10 cellular contexts compared by ENCODE assay signal in genomic region chr1:40049745-40050144, GRCh38. TPM values are rescaled to one million over a fixed set of nuclear protein-coding genes. Genes with fewer than 3 reads are reported as not detected.
DNase-seq lines count a peak whose midpoint lies in the region; ATAC-seq and TF ChIP-seq lines count a peak whose summit lies in the region.
"Had no signal": no experiment of that assay in that cellular context is flagged by ENCODE, and none has a peak within 500 bp of the region (broad histone marks: within the 10 kb centered on the region; RNA-seq: fewer than 3 reads in every experiment).

No MANE protein-coding gene starts in this region.

- H3K27ac Mint-ChIP-seq in CD8-positive, alpha-beta T cell, result peak overlapping the region; percentile 92

- CTCF ChIA-PET in CD8-positive, alpha-beta T cell (lab: Charles Lee), result interaction anchor here (1.0 to 4.5 kb wide), 4 partner anchors 9 to 28 kb away, joined by 3 to 20 read pairs (median 6); no protein-coding TSS in a partner anchor

- no peak for TF ChIP-seq CTCF in CD8-positive, alpha-beta T cell (IDR thresholded peaks at IDR 0.05)
- TF ChIP-seq CTCF in Peyer's patch (IDR thresholded peaks at IDR 0.05) (no peak), osteoblast (IDR thresholded peaks at IDR 0.05; ENCODE audit: extremely low read depth, low read depth, low read length) (no peak)

- H3K4me1 ChIP-seq in CD8-positive, alpha-beta T cell (ENCODE audit: insufficient read depth, low read length), result peaks cover 85% of the 10 kb centered on the region
- H3K4me1 ChIP-seq in Peyer's patch (peaks cover 3 to 55% (median 19%) of the 10 kb centered on the region in 4 donors), osteoblast (ENCODE audit: insufficient read depth, low read length) (peaks cover 26% of the 10 kb centered on the region)

- intact Hi-C loops in CD8-positive, alpha-beta T cell (cut with DNase I, micrococcal nuclease), result loop anchor here in 1 of 2 experiments (1.0 to 10.0 kb wide), 3 partner anchors 8 to 1315 kb away; partner anchors contain the start of genes FOXO6 and NFYC

- peaks cover 70% of the 10 kb centered on the region for H3K36me3 Mint-ChIP-seq in CD8-positive, alpha-beta T cell

- POLR2A ChIA-PET in CD8-positive, alpha-beta T cell (lab: Charles Lee), result interaction anchor here (0.8 to 3.8 kb wide), 4 partner anchors 8 to 18 kb away, joined by 3 to 27 read pairs (median 11); partner anchors contain the start of gene CAP1

- peaks cover 95% of the 10 kb centered on the region for H3K79me2 ChIP-seq in osteoblast (ENCODE audit: insufficient read depth, low read length)

- no peak overlapping the region for H3K27ac ChIP-seq in CD8-positive, alpha-beta T cell (ENCODE audit: low read depth, low read length)
- peak overlapping the region in 3 of 4 donors; percentile 3 to 51 (median 27) for H3K27ac ChIP-seq in Peyer's patch
- peak overlapping the region; percentile 55 for H3K27ac ChIP-seq in osteoblast (ENCODE audit: low read depth, low read length)

- no peak overlapping the region for H2AFZ ChIP-seq in osteoblast (ENCODE audit: low read length)

- no peaks in the 10 kb centered on the region for H3K9me3 ChIP-seq in CD8-positive, alpha-beta T cell (ENCODE audit: low read length)
- H3K9me3 ChIP-seq in Peyer's patch (no peaks in the 10 kb centered on the region), osteoblast (ENCODE audit: low read depth, low read length) (no peaks in the 10 kb centered on the region)

- peaks cover 55% of the 10 kb centered on the region for H4K20me1 ChIP-seq in osteoblast (ENCODE audit: insufficient read depth, low read length)

- H3K27me3 Mint-ChIP-seq in CD8-positive, alpha-beta T cell (ENCODE audit: low read depth), result no peaks in the 10 kb centered on the region

- peak overlapping the region; percentile 63 for H3K4me2 ChIP-seq in osteoblast (ENCODE audit: insufficient read depth, low read length)

- peak in 1 of 7 experiments; percentile 42 for DNase-seq in CD8-positive, alpha-beta T cell
- DNase-seq in Peyer's patch (no peak), dermis blood vessel endothelial cell (peak; percentile 30), osteoblast (ENCODE audit: insufficient read length, low spot score, missing footprints) (peak; percentile 65), OCI-M2 (lab: John Stamatoyannopoulos, UW; ENCODE audit: unreplicated experiment) (no peak), NCI-H526 (lab: John Stamatoyannopoulos, UW) (no peak), cerebellum (ENCODE audit: low spot score) (no peak)
- DNase-seq: effector CD8-positive, alpha-beta T cell; NCI-H446 treated with DMSO at 0.1 percent for 48 hours had no signal

- H3K4me3 ChIP-seq in CD8-positive, alpha-beta T cell (ENCODE audit: low read depth, low read length), result no peak overlapping the region
- no peak overlapping the region for H3K4me3 ChIP-seq in Peyer's patch
- peak overlapping the region; percentile 2 for H3K4me3 ChIP-seq in osteoblast (ENCODE audit: insufficient read depth, low read length)

- no peaks in the 10 kb centered on the region for H3K36me3 ChIP-seq in CD8-positive, alpha-beta T cell (ENCODE audit: insufficient read depth, low read length)
- H3K36me3 ChIP-seq in Peyer's patch, result peaks cover 0 to 8% (median 0%) of the 10 kb centered on the region in 3 donors
- peaks cover 18% of the 10 kb centered on the region for H3K36me3 ChIP-seq in osteoblast (ENCODE audit: insufficient read depth, low read length)

- H3K27me3 ChIP-seq in CD8-positive, alpha-beta T cell (ENCODE audit: insufficient read depth, low read length), result no peaks in the 10 kb centered on the region
- H3K27me3 ChIP-seq in Peyer's patch (no peaks in the 10 kb centered on the region), osteoblast (ENCODE audit: insufficient read depth, low read length) (no peaks in the 10 kb centered on the region)

- peak; percentile 15 for ATAC-seq in CD8-positive, alpha-beta T cell
- no peak for ATAC-seq in GM18498 (IDR thresholded peaks at IDR 0.05; ENCODE audit: unreplicated experiment)

- TF ChIP-seq POLR2A in Peyer's patch (IDR thresholded peaks at IDR 0.05), result no peak

- H3K9me3 Mint-ChIP-seq in CD8-positive, alpha-beta T cell, result no peaks in the 10 kb centered on the region

- peaks cover 84% of the 10 kb centered on the region for H3K4me1 Mint-ChIP-seq in CD8-positive, alpha-beta T cell (ENCODE audit: low read depth)

- H3K4me3 Mint-ChIP-seq in CD8-positive, alpha-beta T cell, result peak overlapping the region; percentile 71

RNA-seq across cellular contexts. Expression of gene CAP1, which starts 9.2 kb away (rescaled TPM):
- total RNA-seq in CD8-positive, alpha-beta T cell, result 100 to 1,000 TPM; 123 to 126 TPM
- total RNA-seq in Peyer's patch, result 100 to 1,000 TPM; 135 to 229 (median 182) TPM
- 430 and 574 TPM in 2 replicates for total RNA-seq in dermis blood vessel endothelial cell
- total RNA-seq in osteoblast, result 384 and 390 TPM in 2 replicates
- total RNA-seq in cerebellum, result 78.8 TPM

RNA-seq across cellular contexts. Expression of gene PPT1, which starts 47.3 kb away (rescaled TPM):
- total RNA-seq in CD8-positive, alpha-beta T cell, result 10 to 100 TPM; 32.2 to 34.2 TPM
- total RNA-seq in Peyer's patch, result 10 to 100 TPM in 3 of 4 donors, 1 to 10 TPM in 1; 9.6 to 23.4 (median 11.6) TPM
- 53.3 and 101 TPM in 2 replicates for total RNA-seq in dermis blood vessel endothelial cell
- total RNA-seq in osteoblast, result 40.9 and 43.3 TPM in 2 replicates
- total RNA-seq in cerebellum, result 37.0 TPM

Comparison
In these comparisons a context has a peak if more than half of its experiments do, and no peak if none do; other contexts are left out.
1. DNase-seq: peak in dermis blood vessel endothelial cell (single experiment) and osteoblast (single experiment); none in Peyer's patch (0 of 3), OCI-M2 (single experiment), NCI-H526 (0 of 2) and cerebellum (single experiment).